15 cellular contexts compared by ENCODE assay signal in genomic region chr5:160442824-160443431, GRCh38. TPM values are rescaled to one million over a fixed set of nuclear protein-coding genes. Genes with fewer than 3 reads are reported as not detected.
A peak's percentile ranks its signal among the peaks of the same experiment; 100 is the strongest.
DNase-seq lines count a peak whose midpoint lies in the region; ATAC-seq and TF ChIP-seq lines count a peak whose summit lies in the region.
"Had no signal": no experiment of that assay in that cellular context is flagged by ENCODE, and none has a peak within 500 bp of the region (broad histone marks: within the 10 kb centered on the region; RNA-seq: fewer than 3 reads in every experiment).

No MANE protein-coding gene starts in this region.

- H3K4me3 Mint-ChIP-seq in activated B cell treated with CpG ODN at 0.5 μM for 24 hours: no peak overlapping the region
- no peak overlapping the region for H3K4me3 Mint-ChIP-seq in activated CD8-positive, alpha-beta memory T cell treated with anti-CD3 and anti-CD28 coated beads, Interleukin-2, amount 10 ng/mL, durations not matched to agents 7 days and 5 days

- no peak for TF ChIP-seq POLR2A in upper lobe of left lung (IDR thresholded peaks at IDR 0.05)

- ATAC-seq in GM19023 (IDR thresholded peaks at IDR 0.05; ENCODE audit: unreplicated experiment): peak; percentile 10
- peak; percentile 17 for ATAC-seq in HG02798 (IDR thresholded peaks at IDR 0.05; ENCODE audit: poor library complexity, unreplicated experiment)
- no peak for ATAC-seq in activated B cell treated with CpG ODN at 0.5 μM for 24 hours (ENCODE audit: low read depth)
- no peak for ATAC-seq in upper lobe of left lung (ENCODE audit: low FRiP score in 2 of 2)
- ATAC-seq in activated CD8-positive, alpha-beta memory T cell treated with anti-CD3 and anti-CD28 coated beads, Interleukin-2, amount 10 ng/mL, durations not matched to agents 7 days and 5 days: no peak
- no peak for ATAC-seq in GM19328 (IDR thresholded peaks at IDR 0.05; ENCODE audit: unreplicated experiment)
- ATAC-seq in GM19035 (IDR thresholded peaks at IDR 0.05; ENCODE audit: unreplicated experiment): no peak
- ATAC-seq: stimulated activated naive CD8-positive, alpha-beta T cell treated with anti-CD3 and anti-CD28 coated beads, Interleukin-15, Interleukin-2, amounts not matched to agents 100 U/mL and 50 U/mL, for 24 hours had no signal

- H3K9me3 ChIP-seq in upper lobe of left lung: no peaks in the 10 kb centered on the region
- H3K9me3 ChIP-seq: neutrophil had no signal

- H3K4me1 Mint-ChIP-seq in activated B cell treated with CpG ODN at 0.5 μM for 24 hours: peaks cover 35% of the 10 kb centered on the region
- peaks cover 47% of the 10 kb centered on the region for H3K4me1 Mint-ChIP-seq in activated CD8-positive, alpha-beta memory T cell treated with anti-CD3 and anti-CD28 coated beads, Interleukin-2, amount 10 ng/mL, durations not matched to agents 7 days and 5 days

- no peaks in the 10 kb centered on the region for H3K36me3 Mint-ChIP-seq in activated B cell treated with CpG ODN at 0.5 μM for 24 hours (ENCODE audit: low read depth)
- peaks cover 4% of the 10 kb centered on the region for H3K36me3 Mint-ChIP-seq in activated CD8-positive, alpha-beta memory T cell treated with anti-CD3 and anti-CD28 coated beads, Interleukin-2, amount 10 ng/mL, durations not matched to agents 7 days and 5 days

- DNase-seq in GM12865 (ENCODE audit: low read depth): peak; percentile 73
- DNase-seq in activated B cell treated with CpG ODN at 0.5 μM for 24 hours: no peak
- DNase-seq in upper lobe of left lung: no peak
- no peak for DNase-seq in activated CD8-positive, alpha-beta memory T cell treated with anti-CD3 and anti-CD28 coated beads, Interleukin-2, amount 10 ng/mL, durations not matched to agents 7 days and 5 days
- DNase-seq: activated CD4-positive, CD25-positive, alpha-beta regulatory T cell; activated T-cell treated with anti-CD3 and anti-CD28 coated beads, Interleukin-2, amount 50 U/mL, for 1 hour; amniotic stem cell; MV-4-11; NCI-H2227 treated with DMSO at 0.1 percent for 48 hours; stimulated activated naive CD8-positive, alpha-beta T cell treated with anti-CD3 and anti-CD28 coated beads, Interleukin-15, Interleukin-2, amounts not matched to agents 100 U/mL and 50 U/mL, for 24 hours had no signal

- WGBS in upper lobe of left lung, 2 donors: 64 to 68% methylated on average over 4 of the region's 4 CpGs

- intact Hi-C loops in activated B cell treated with CpG ODN at 0.5 μM for 24 hours (cut with micrococcal nuclease): no loop called here

- H3K27me3 ChIP-seq in upper lobe of left lung: no peaks in the 10 kb centered on the region
- H3K27me3 ChIP-seq: neutrophil had no signal

- no peaks in the 10 kb centered on the region for H3K9me3 Mint-ChIP-seq in activated B cell treated with CpG ODN at 0.5 μM for 24 hours
- H3K9me3 Mint-ChIP-seq in activated CD8-positive, alpha-beta memory T cell treated with anti-CD3 and anti-CD28 coated beads, Interleukin-2, amount 10 ng/mL, durations not matched to agents 7 days and 5 days (ENCODE audit: low read depth): no peaks in the 10 kb centered on the region

- H3K27me3 Mint-ChIP-seq in activated B cell treated with CpG ODN at 0.5 μM for 24 hours: no peaks in the 10 kb centered on the region
- no peaks in the 10 kb centered on the region for H3K27me3 Mint-ChIP-seq in activated CD8-positive, alpha-beta memory T cell treated with anti-CD3 and anti-CD28 coated beads, Interleukin-2, amount 10 ng/mL, durations not matched to agents 7 days and 5 days

- H3K4me1 ChIP-seq in upper lobe of left lung: peaks cover 7 to 9% (median 7%) of the 10 kb centered on the region in 4 donors

- H3K27ac ChIP-seq in upper lobe of left lung: no peak overlapping the region
- H3K27ac ChIP-seq: neutrophil had no signal

- no peak for TF ChIP-seq EP300 in upper lobe of left lung (IDR thresholded peaks at IDR 0.05)

- CTCF ChIA-PET in activated B cell treated with CpG ODN at 0.5 μM for 24 hours (lab: Charles Lee): interaction anchor here (2.2 to 6.6 kb wide), 2 partner anchors 18 to 23 kb away, joined by 9 to 132 read pairs; no protein-coding TSS in a partner anchor
- CTCF ChIA-PET in activated CD8-positive, alpha-beta memory T cell treated with anti-CD3 and anti-CD28 coated beads, Interleukin-2, amount 10 ng/mL, durations not matched to agents 7 days and 5 days (lab: Charles Lee): interaction anchor here (1.2 to 6.2 kb wide), 3 partner anchors 24 to 64 kb away, joined by 4 to 172 read pairs (median 106); no protein-coding TSS in a partner anchor

- POLR2A ChIA-PET in activated B cell treated with CpG ODN at 0.5 μM for 24 hours (lab: Charles Lee): interaction anchor here (0.7 to 7.7 kb wide), 3 partner anchors 16 to 26 kb away, joined by 3 to 154 read pairs (median 9); no protein-coding TSS in a partner anchor

- no peak overlapping the region for H3K4me3 ChIP-seq in GM12865 (ENCODE audit: low read depth, low read length)
- H3K4me3 ChIP-seq in upper lobe of left lung: no peak overlapping the region

- TF ChIP-seq CTCF in GM12865 (IDR thresholded peaks at IDR 0.05; ENCODE audit: insufficient read depth, low read depth, low read length, missing control alignments) (no peak), activated B cell treated with CpG ODN at 0.5 μM for 24 hours (IDR thresholded peaks at IDR 0.05) (no peak), upper lobe of left lung (IDR thresholded peaks at IDR 0.05) (no peak)

- H3K36me3 ChIP-seq in upper lobe of left lung: no peaks in the 10 kb centered on the region
- H3K36me3 ChIP-seq: neutrophil had no signal

- H3K27ac Mint-ChIP-seq in activated B cell treated with CpG ODN at 0.5 μM for 24 hours: peak overlapping the region; percentile 65
- H3K27ac Mint-ChIP-seq in activated CD8-positive, alpha-beta memory T cell treated with anti-CD3 and anti-CD28 coated beads, Interleukin-2, amount 10 ng/mL, durations not matched to agents 7 days and 5 days: no peak overlapping the region

RNA-seq across cellular contexts. Expression of gene PTTG1, which starts 21.3 kb away (rescaled TPM):
- total RNA-seq in activated B cell treated with CpG ODN at 0.5 μM for 24 hours: 15.3 and 16.8 TPM in 2 replicates
- 10 to 100 TPM in 3 of 6 donors, 1 to 10 TPM in 3; 4.3 to 34.8 (median 9.6) TPM for total RNA-seq in upper lobe of left lung
- 100 to 1,000 TPM; 204 to 212 TPM for total RNA-seq in activated CD8-positive, alpha-beta memory T cell treated with anti-CD3 and anti-CD28 coated beads, Interleukin-2, amount 10 ng/mL, durations not matched to agents 7 days and 5 days

RNA-seq across cellular contexts. Expression of gene SLU7, which starts 24.0 kb away (rescaled TPM):
- total RNA-seq in activated B cell treated with CpG ODN at 0.5 μM for 24 hours: 58.5 and 59.3 TPM in 2 replicates
- 100 to 1,000 TPM in 2 of 6 donors, 10 to 100 TPM in 4; 26.7 to 115 (median 60.7) TPM for total RNA-seq in upper lobe of left lung
- total RNA-seq in activated CD8-positive, alpha-beta memory T cell treated with anti-CD3 and anti-CD28 coated beads, Interleukin-2, amount 10 ng/mL, durations not matched to agents 7 days and 5 days: 10 to 100 TPM; 50.1 to 54.6 TPM

RNA-seq across cellular contexts. Expression of gene FAM200C, which starts 43.1 kb away (rescaled TPM):
- total RNA-seq in activated B cell treated with CpG ODN at 0.5 μM for 24 hours: 0.44 and 0.66 TPM in 2 replicates
- total RNA-seq in upper lobe of left lung: 1 to 10 TPM in 5 of 6 donors, under 1 TPM in 1; 0.76 to 4.2 (median 3.2) TPM
- under 1 TPM; 0.61 to 0.88 TPM for total RNA-seq in activated CD8-positive, alpha-beta memory T cell treated with anti-CD3 and anti-CD28 coated beads, Interleukin-2, amount 10 ng/mL, durations not matched to agents 7 days and 5 days

Comparison
In these comparisons a context has a peak if more than half of its experiments do, and no peak if none do; other contexts are left out.
1. ATAC-seq: peak in GM19023 (single experiment) and HG02798 (single experiment); none in activated B cell treated with CpG ODN at 0.5 μM for 24 hours (single experiment), upper lobe of left lung (0 of 2), activated CD8-positive, alpha-beta memory T cell treated with anti-CD3 and anti-CD28 coated beads, Interleukin-2, amount 10 ng/mL, durations not matched to agents 7 days and 5 days (single experiment), GM19328 (single experiment) and GM19035 (single experiment).
2. RNA of gene PTTG1, which starts 21.3 kb away (total RNA-seq): 204 to 212 TPM in activated CD8-positive, alpha-beta memory T cell treated with anti-CD3 and anti-CD28 coated beads, Interleukin-2, amount 10 ng/mL, durations not matched to agents 7 days and 5 days; 15.3 to 16.8 TPM in activated B cell treated with CpG ODN at 0.5 μM for 24 hours and 4.3 to 34.8 TPM in upper lobe of left lung; every median in the first group is over 4 times any median in the second.